13 cellular contexts compared by ENCODE assay signal in the genomic region with DNA sequence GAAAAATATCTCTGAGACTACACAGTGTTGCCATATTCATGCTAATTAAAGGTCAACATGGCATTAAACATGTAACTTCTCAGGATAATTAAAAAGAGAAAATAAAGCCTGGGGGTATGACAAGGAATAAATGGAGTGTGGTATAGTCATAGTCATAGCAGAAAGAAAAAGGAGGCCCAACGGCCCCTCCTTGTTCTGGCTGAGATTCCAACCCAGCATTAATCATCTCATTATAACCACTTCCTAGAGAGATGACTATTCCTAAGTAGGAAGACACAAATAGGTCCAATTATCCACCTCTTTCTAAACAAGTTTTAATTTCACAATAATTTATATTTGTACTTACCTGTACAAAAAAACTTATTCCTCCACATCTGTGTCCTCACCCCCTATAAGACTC.
"Had no signal": no experiment of that assay in that cellular context is flagged by ENCODE, and none has a peak within 500 bp of the region (broad histone marks: within the 10 kb centered on the region; RNA-seq: fewer than 3 reads in every experiment).

No MANE protein-coding gene starts in this region.

- DNase-seq: activated CD4-positive, alpha-beta T cell treated with anti-CD3 and anti-CD28 coated beads, Interleukin-2, amount 50 U/mL, for 1 hour; activated CD8-positive, alpha-beta memory T cell treated with anti-CD3 and anti-CD28 coated beads for 24 hours; central memory CD4-positive, alpha-beta T cell; colonic mucosa; left lung; mucosa of descending colon; naive thymus-derived CD4-positive, alpha-beta T cell; retina had no signal

- H3K79me2 ChIP-seq: parathyroid adenoma had no signal

- H3K9me3 ChIP-seq: colonic mucosa, gastroesophageal sphincter, left lung, mucosa of descending colon, thoracic aorta had no signal

- H3K27ac ChIP-seq: colonic mucosa, gastroesophageal sphincter, left lung, parathyroid adenoma, thoracic aorta had no signal

- H3K4me1 ChIP-seq: colonic mucosa, gastroesophageal sphincter, left lung, parathyroid adenoma had no signal

- H3K9ac ChIP-seq: parathyroid adenoma had no signal

- ATAC-seq: activated CD4-positive, CD25-positive, alpha-beta regulatory T cell treated with anti-CD3 and anti-CD28 coated beads, Interleukin-2, amount 50 U/mL, for 24 hours; gastroesophageal sphincter; left lung; mucosa of descending colon; naive thymus-derived CD4-positive, alpha-beta T cell; stimulated activated effector memory CD8-positive, alpha-beta T cell treated with anti-CD3 and anti-CD28 coated beads, Interleukin-12 subunit alpha, Interleukin-12 subunit beta, amount 100 ng/mL, for 72 hours had no signal

- H3K4me3 ChIP-seq: colonic mucosa, gastroesophageal sphincter, left lung, mucosa of descending colon, thoracic aorta had no signal

- H3K27me3 ChIP-seq: colonic mucosa, gastroesophageal sphincter, left lung had no signal

- H3K36me3 ChIP-seq: colonic mucosa, gastroesophageal sphincter, left lung, thoracic aorta had no signal

- H2AFZ ChIP-seq: parathyroid adenoma had no signal
